1 cellular context compared by ENCODE assay signal in genomic region chr2:134148843-134149472, GRCh38.
TF ChIP-seq lines count a peak whose summit lies in the region.

No MANE protein-coding gene starts in this region.

TF ChIP-seq in K562, 482 proteins besides CTCF, POLR2A, EP300 and RAD21 (continued from another document and continues in another):
- TF ChIP-seq ZKSCAN8 (CRISPR knock-in tag; IDR thresholded peaks at IDR 0.05) (no peak), PYGO2 (tag; IDR thresholded peaks at IDR 0.05) (peak; percentile 64), PHF20 (IDR thresholded peaks at IDR 0.05; ENCODE audit: partially characterized antibody) (no peak), ZNF444 (CRISPR knock-in tag; IDR thresholded peaks at IDR 0.05) (no peak), RUNX1 (IDR thresholded peaks at IDR 0.05; ENCODE audit: low read depth) (no peak), GTF2E2 (tag; IDR thresholded peaks at IDR 0.05) (peak; percentile 81), RFX5 (IDR thresholded peaks at IDR 0.05; ENCODE audit: low read depth, low read length) (no peak), JUN (IDR thresholded peaks at IDR 0.05; ENCODE audit: borderline replicate concordance, low read depth, low read length) (peak; percentile 79), JUN (CRISPR knock-in tag; IDR thresholded peaks at IDR 0.05; ENCODE audit: borderline replicate concordance) (no peak), ZNF134 (CRISPR knock-in tag; conservative IDR thresholded peaks at IDR 0.05) (no peak), MEIS2 (IDR thresholded peaks at IDR 0.05; ENCODE audit: partially characterized antibody) (peak; percentile 84), ZNF780A (CRISPR knock-in tag; IDR thresholded peaks at IDR 0.05) (no peak), DMBX1 (CRISPR knock-in tag; IDR thresholded peaks at IDR 0.05; ENCODE audit: borderline replicate concordance) (no peak), ZC3H4 (CRISPR knock-in tag; IDR thresholded peaks at IDR 0.05; ENCODE audit: borderline replicate concordance) (no peak), NFIC (IDR thresholded peaks at IDR 0.05) (0 out of 2 replicates have a peak, but pooled peaks have one; percentile 20), STAT5A (IDR thresholded peaks at IDR 0.05; ENCODE audit: borderline replicate concordance, low read length) (peak; percentile 75), ZNF175 (CRISPR knock-in tag; IDR thresholded peaks at IDR 0.05; ENCODE audit: low read depth) (peak; percentile 77), POLR2H (tag; IDR thresholded peaks at IDR 0.05; ENCODE audit: low read depth) (peak; percentile 20; the same call in 1 of the 2 replicates), ZNF143 (CRISPR knock-in tag; IDR thresholded peaks at IDR 0.05) (no peak), ZNF165 (CRISPR knock-in tag; IDR thresholded peaks at IDR 0.05; ENCODE audit: borderline replicate concordance) (no peak), ADNP (tag; IDR thresholded peaks at IDR 0.05) (0 out of 2 replicates have a peak, but pooled peaks have one; percentile 40), NR4A1 (CRISPR knock-in tag; IDR thresholded peaks at IDR 0.05) (no peak), NR4A1 (tag; IDR thresholded peaks at IDR 0.05) (peak; percentile 55; the same call in 1 of the 2 replicates), TRIM24 (IDR thresholded peaks at IDR 0.05) (peak; percentile 89 to 93), HMG20B (CRISPR knock-in tag; IDR thresholded peaks at IDR 0.05) (no peak), HDAC1 (IDR thresholded peaks at IDR 0.05) (no peak), SMARCC2 (IDR thresholded peaks at IDR 0.05; ENCODE audit: low read depth) (peak; percentile 94), SMAD1 (IDR thresholded peaks at IDR 0.05; ENCODE audit: low read depth, low read length, partially characterized antibody) (peak; percentile 49), MECOM (CRISPR knock-in tag; IDR thresholded peaks at IDR 0.05) (no peak; the same call in 1 of the 2 replicates), ZNF766 (CRISPR knock-in tag; conservative IDR thresholded peaks at IDR 0.05) (peak; percentile 51; the same call in 1 of the 2 replicates), NR2C2 (CRISPR knock-in tag; IDR thresholded peaks at IDR 0.05) (no peak), NR2C2 (tag; IDR thresholded peaks at IDR 0.05) (peak; percentile 71), ZNF384 (IDR thresholded peaks at IDR 0.05; ENCODE audit: low read depth, low read length) (peak; percentile 23; the same call in 1 of the 2 replicates), ARID3A (IDR thresholded peaks at IDR 0.05; ENCODE audit: borderline replicate concordance, low read depth, low read length) (0 out of 2 replicates have a peak, but pooled peaks have one; percentile 22), RCOR1 (IDR thresholded peaks at IDR 0.05; ENCODE audit: borderline replicate concordance in 1 of 2, low read depth in 2 of 2, low read length in 2 of 2) (peak in 1 of 2 experiments; percentile 90; a peak in 2 of 4 replicates), NR2C1 (IDR thresholded peaks at IDR 0.05) (no peak), NR2C1 (tag; IDR thresholded peaks at IDR 0.05) (peak; percentile 44), HEY1 (CRISPR knock-in tag; IDR thresholded peaks at IDR 0.05; ENCODE audit: borderline replicate concordance) (peak; percentile 75; the same call in 1 of the 2 replicates), ZNF217 (CRISPR knock-in tag; IDR thresholded peaks at IDR 0.05) (no peak), GATAD2B (IDR thresholded peaks at IDR 0.05; ENCODE audit: borderline replicate concordance) (peak; percentile 68; the same call in 1 of the 2 replicates), BCOR (IDR thresholded peaks at IDR 0.05) (peak; percentile 21; the same call in 1 of the 2 replicates), ESRRA (IDR thresholded peaks at IDR 0.05; ENCODE audit: borderline replicate concordance, low read depth) (peak; percentile 36; the same call in 1 of the 2 replicates), NONO (IDR thresholded peaks at IDR 0.05; ENCODE audit: low read depth in 2 of 2, low read length in 1 of 2) (0 out of 4 replicates have a peak, but pooled peaks of 1 of the 2 experiments have one; percentile 25), MTA3 (IDR thresholded peaks at IDR 0.05; ENCODE audit: borderline replicate concordance) (peak; percentile 50; the same call in 1 of the 2 replicates), ZNF76 (CRISPR knock-in tag; IDR thresholded peaks at IDR 0.05; ENCODE audit: borderline replicate concordance) (no peak), MTA1 (IDR thresholded peaks at IDR 0.05; ENCODE audit: borderline replicate concordance) (peak; percentile 62; the same call in 1 of the 2 replicates), JUND (IDR thresholded peaks at IDR 0.05; ENCODE audit: borderline replicate concordance, low read depth, low read length) (peak; percentile 70; the same call in 1 of the 2 replicates), JUND (tag; IDR thresholded peaks at IDR 0.05; ENCODE audit: borderline replicate concordance, low read depth, low read length) (peak; percentile 44; the same call in 1 of the 3 replicates), MYC (IDR thresholded peaks at IDR 0.05; ENCODE audit: low read depth, low read length) (peak; percentile 87), MYC (CRISPR knock-in tag; IDR thresholded peaks at IDR 0.05; ENCODE audit: borderline replicate concordance, low read depth) (no peak), PRDM10 (IDR thresholded peaks at IDR 0.05; ENCODE audit: partially characterized antibody) (no peak), CBX8 (IDR thresholded peaks at IDR 0.05; ENCODE audit: borderline replicate concordance, extremely low read depth, low read depth, low read length, poor library complexity, severe bottlenecking) (no peak)
- TF ChIP-seq, protein P1, sequence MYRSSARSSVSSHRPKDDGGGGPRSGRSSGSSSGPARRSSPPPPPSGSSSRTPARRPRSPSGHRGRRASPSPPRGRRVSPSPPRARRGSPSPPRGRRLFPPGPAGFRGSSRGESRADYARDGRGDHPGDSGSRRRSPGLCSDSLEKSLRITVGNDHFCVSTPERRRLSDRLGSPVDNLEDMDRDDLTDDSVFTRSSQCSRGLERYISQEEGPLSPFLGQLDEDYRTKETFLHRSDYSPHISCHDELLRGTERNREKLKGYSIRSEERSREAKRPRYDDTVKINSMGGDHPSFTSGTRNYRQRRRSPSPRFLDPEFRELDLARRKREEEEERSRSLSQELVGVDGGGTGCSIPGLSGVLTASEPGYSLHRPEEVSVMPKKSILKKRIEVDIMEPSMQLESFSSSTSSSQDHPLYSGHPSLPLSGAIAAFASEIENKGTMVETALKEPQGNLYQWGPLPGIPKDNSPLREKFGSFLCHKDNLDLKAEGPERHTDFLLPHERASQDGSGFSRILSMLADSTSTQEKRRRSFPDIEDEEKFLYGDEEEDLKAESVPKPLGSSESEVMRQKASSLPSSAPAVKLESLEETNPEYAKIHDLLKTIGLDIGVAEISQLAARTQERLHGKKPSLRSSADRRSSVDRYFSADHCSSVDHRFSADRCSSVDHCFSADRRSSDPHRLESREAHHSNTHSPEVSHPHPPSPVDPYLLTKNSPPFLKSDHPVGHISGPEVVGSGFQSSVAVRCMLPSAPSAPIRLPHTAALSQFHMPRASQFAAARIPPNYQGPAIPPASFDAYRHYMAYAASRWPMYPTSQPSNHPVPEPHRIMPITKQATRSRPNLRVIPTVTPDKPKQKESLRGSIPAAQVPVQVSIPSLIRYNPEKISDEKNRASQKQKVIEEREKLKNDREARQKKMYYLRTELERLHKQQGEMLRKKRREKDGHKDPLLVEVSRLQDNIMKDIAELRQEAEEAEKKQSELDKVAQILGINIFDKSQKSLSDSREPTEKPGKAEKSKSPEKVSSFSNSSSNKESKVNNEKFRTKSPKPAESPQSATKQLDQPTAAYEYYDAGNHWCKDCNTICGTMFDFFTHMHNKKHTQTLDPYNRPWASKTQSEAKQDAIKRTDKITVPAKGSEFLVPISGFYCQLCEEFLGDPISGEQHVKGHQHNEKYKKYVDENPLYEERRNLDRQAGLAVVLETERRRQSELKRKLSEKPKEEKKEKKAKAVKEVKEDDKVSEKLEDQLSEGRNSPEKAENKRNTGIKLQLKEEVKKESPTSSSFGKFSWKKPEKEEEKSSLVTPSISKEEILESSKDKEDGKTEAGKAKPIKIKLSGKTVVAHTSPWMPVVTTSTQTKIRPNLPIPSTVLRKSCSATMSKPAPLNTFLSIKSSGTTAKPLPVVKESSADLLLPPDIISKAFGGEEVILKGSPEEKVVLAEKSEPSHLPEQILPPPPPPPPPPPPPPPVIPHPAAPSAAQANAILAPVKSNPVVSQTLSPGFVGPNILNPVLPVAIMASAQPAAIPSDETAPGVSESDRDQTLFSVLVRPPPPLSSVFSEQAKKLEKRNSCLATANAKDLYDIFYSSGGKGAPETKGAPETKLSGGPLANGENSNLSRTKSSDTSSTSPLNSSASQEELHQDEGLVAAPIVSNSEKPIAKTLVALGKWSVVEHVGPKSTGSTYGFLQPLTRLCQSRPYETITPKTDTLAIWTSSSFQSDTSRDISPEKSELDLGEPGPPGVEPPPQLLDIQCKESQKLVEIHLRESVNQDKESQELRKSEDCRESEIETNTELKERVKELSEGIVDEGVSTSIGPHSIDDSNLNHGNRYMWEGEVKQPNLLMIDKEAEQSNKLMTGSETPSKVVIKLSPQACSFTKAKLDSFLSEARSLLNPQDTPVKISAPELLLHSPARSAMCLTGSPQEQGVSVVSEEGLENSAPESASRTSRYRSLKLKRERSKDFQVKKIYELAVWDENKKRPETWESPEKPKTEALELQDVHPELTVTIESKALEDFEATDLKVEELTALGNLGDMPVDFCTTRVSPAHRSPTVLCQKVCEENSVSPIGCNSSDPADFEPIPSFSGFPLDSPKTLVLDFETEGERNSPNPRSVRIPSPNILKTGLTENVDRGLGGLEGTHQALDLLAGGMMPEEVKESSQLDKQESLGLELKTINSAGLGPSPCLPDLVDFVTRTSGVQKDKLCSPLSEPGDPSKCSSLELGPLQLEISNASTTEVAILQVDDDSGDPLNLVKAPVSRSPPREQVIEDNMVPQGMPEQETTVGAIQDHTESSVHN (IDR thresholded peaks at IDR 0.05; ENCODE audit: borderline replicate concordance in 1 of 2, low read depth in 1 of 2), result peak in 1 of 2 experiments; percentile 44; a peak in 1 of 4 replicates
- TF ChIP-seq, protein P2, sequence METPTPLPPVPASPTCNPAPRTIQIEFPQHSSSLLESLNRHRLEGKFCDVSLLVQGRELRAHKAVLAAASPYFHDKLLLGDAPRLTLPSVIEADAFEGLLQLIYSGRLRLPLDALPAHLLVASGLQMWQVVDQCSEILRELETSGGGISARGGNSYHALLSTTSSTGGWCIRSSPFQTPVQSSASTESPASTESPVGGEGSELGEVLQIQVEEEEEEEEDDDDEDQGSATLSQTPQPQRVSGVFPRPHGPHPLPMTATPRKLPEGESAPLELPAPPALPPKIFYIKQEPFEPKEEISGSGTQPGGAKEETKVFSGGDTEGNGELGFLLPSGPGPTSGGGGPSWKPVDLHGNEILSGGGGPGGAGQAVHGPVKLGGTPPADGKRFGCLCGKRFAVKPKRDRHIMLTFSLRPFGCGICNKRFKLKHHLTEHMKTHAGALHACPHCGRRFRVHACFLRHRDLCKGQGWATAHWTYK (CRISPR knock-in tag; IDR thresholded peaks at IDR 0.05), result peak; percentile 31; the same call in 1 of the 2 replicates
- TF ChIP-seq, protein P3, sequence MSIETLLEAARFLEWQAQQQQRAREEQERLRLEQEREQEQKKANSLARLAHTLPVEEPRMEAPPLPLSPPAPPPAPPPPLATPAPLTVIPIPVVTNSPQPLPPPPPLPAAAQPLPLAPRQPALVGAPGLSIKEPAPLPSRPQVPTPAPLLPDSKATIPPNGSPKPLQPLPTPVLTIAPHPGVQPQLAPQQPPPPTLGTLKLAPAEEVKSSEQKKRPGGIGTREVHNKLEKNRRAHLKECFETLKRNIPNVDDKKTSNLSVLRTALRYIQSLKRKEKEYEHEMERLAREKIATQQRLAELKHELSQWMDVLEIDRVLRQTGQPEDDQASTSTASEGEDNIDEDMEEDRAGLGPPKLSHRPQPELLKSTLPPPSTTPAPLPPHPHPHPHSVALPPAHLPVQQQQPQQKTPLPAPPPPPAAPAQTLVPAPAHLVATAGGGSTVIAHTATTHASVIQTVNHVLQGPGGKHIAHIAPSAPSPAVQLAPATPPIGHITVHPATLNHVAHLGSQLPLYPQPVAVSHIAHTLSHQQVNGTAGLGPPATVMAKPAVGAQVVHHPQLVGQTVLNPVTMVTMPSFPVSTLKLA (conservative IDR thresholded peaks at IDR 0.05), result peak; percentile 36 to 53; a peak in 2 of 4 replicates
